In the genomic region with DNA sequence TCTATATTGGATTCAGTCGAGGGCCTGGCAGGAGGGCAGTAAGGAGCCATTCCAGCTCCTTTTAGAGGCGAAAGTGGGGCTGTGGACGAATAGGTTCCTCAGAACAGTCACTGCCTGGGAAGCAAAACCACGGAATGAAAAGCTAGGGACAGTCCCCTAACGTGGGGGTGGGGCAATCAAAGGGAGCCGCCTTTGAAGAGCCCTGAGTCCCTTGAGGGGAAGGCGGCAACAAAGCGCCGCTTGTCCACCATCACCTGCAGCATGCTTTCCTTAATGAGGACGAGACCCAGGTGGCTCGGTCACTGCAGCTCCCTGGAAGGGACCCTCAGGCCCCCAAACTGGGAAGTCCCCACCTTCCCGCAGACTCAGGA, we compare ENCODE assay signal across 11 cellular contexts.
DNase-seq lines count a peak whose midpoint lies in the region; ATAC-seq and TF ChIP-seq lines count a peak whose summit lies in the region.
"Had no signal": no experiment of that assay in that cellular context is flagged by ENCODE, and none has a peak within 500 bp of the region (broad histone marks: within the 10 kb centered on the region; RNA-seq: fewer than 3 reads in every experiment).

No MANE protein-coding gene starts in this region.

- H2AFZ ChIP-seq in IMR-90 (replicated peaks; ENCODE audit: low read length, poor library complexity), result no peak overlapping the region

- H3K27me3 ChIP-seq in IMR-90 (ENCODE audit: control insufficient read depth, insufficient read depth, low read length) (no peaks in the 10 kb centered on the region), skeletal muscle tissue (ENCODE audit: control insufficient read depth in 3 of 3, insufficient read depth in 3 of 3, low read length in 3 of 3) (no peaks in the 10 kb centered on the region), WERI-Rb-1 (ENCODE audit: insufficient read depth, low read depth, severe bottlenecking) (no peaks in the 10 kb centered on the region)

- peaks cover 32% of the 10 kb centered on the region for H3K27me3 Mint-ChIP-seq in activated CD4-positive, alpha-beta T cell treated with anti-CD3 and anti-CD28 coated beads for 36 hours

- peak overlapping the region; percentile 82 for H4K91ac ChIP-seq in IMR-90 (ENCODE audit: insufficient read depth, low read depth, low read length)

- peak overlapping the region; percentile 39; the same call in 1 of the 2 replicates for H3K23ac ChIP-seq in IMR-90 (ENCODE audit: low read depth, low read length)

- no peak for TF ChIP-seq POLR2A in IMR-90 (IDR thresholded peaks at IDR 0.05; ENCODE audit: low read depth, low read length)

- WGBS in IMR-90 (ENCODE audit: extremely low coverage in 2 of 2, insufficient read length in 1 of 2), 2 experiments, result 27% methylated on average over 3 of the region's 12 CpGs; no CpG with 5 or more reads in 1 of the 2 experiments

- peak overlapping the region; percentile 33 for H2BK5ac ChIP-seq in IMR-90 (ENCODE audit: low read depth, low read length, poor library complexity, severe bottlenecking)

- BruUV-seq in IMR-90 (replicated peaks; lab: Mats Ljungman, UMichigan), result no TSS peak

- no peaks in the 10 kb centered on the region for H3K79me1 ChIP-seq in IMR-90 (ENCODE audit: low read depth in 1 of 2, low read length in 2 of 2)

- peak overlapping the region; percentile 48; the same call in 1 of the 2 replicates for H3K4me2 ChIP-seq in IMR-90 (ENCODE audit: low read depth, low read length)

- intact Hi-C loops in IMR-90 (cut with micrococcal nuclease), result no loop called here
- intact Hi-C loops in activated CD4-positive, alpha-beta T cell treated with anti-CD3 and anti-CD28 coated beads for 36 hours (cut with DNase I, micrococcal nuclease), result no loop called here

- H3K4me3 Mint-ChIP-seq in activated CD4-positive, alpha-beta T cell treated with anti-CD3 and anti-CD28 coated beads for 36 hours, result no peak overlapping the region

- H3K4me1 ChIP-seq in IMR-90 (ENCODE audit: control insufficient read depth, insufficient read depth, low read length) (peaks cover 45% of the 10 kb centered on the region), skeletal muscle tissue (ENCODE audit: control insufficient read depth in 3 of 3, insufficient read depth in 3 of 3, low read length in 3 of 3) (peaks cover 76 to 92% (median 88%) of the 10 kb centered on the region in 3 donors)

- peak overlapping the region; percentile 77 for H3K4ac ChIP-seq in IMR-90 (ENCODE audit: low read depth, low read length)

- no peaks in the 10 kb centered on the region; the same call in 1 of the 2 replicates for H4K20me1 ChIP-seq in IMR-90 (ENCODE audit: insufficient read depth, low read length)

- dilution Hi-C loops in IMR-90 (cut with HindIII; ENCODE audit: low sequenced_read_pairs, unreplicated experiment), result no loop called here

- peak overlapping the region; percentile 40; the same call in 1 of the 2 replicates for H3K9ac ChIP-seq in IMR-90 (ENCODE audit: low read depth, low read length)
- H3K9ac ChIP-seq in skeletal muscle tissue (ENCODE audit: low read depth in 1 of 3, low read length in 3 of 3), result peak overlapping the region in 2 of 3 donors; percentile 8 to 76

- no peaks in the 10 kb centered on the region for H3K9me3 ChIP-seq in IMR-90 (ENCODE audit: control insufficient read depth, insufficient read depth, low read length)
- H3K9me3 ChIP-seq in skeletal muscle tissue (ENCODE audit: control insufficient read depth in 3 of 3, low read length in 3 of 3), result no peaks in the 10 kb centered on the region
- H3K9me3 ChIP-seq in WERI-Rb-1 (ENCODE audit: severe bottlenecking), result no peaks in the 10 kb centered on the region

- H2BK20ac ChIP-seq in IMR-90 (ENCODE audit: low read depth, low read length), result peak overlapping the region; percentile 80

- H3K18ac ChIP-seq in IMR-90 (ENCODE audit: low read depth, low read length), result peak overlapping the region; percentile 78

- in situ Hi-C loops in IMR-90 (cut with MboI; ENCODE audit: low sequenced_read_pairs), result no loop called here

- no peaks in the 10 kb centered on the region for H3K9me3 Mint-ChIP-seq in activated CD4-positive, alpha-beta T cell treated with anti-CD3 and anti-CD28 coated beads for 36 hours (ENCODE audit: low read depth)

- peak overlapping the region; percentile 57; the same call in 1 of the 2 replicates for H3K56ac ChIP-seq in IMR-90 (ENCODE audit: extremely low read depth, insufficient read depth, low read length)

- ATAC-seq in IMR-90 (ENCODE audit: low read depth), result no peak
- ATAC-seq in activated CD4-positive, alpha-beta T cell treated with anti-CD3 and anti-CD28 coated beads for 36 hours, result no peak

- peaks cover 9% of the 10 kb centered on the region for H3K4me1 Mint-ChIP-seq in activated CD4-positive, alpha-beta T cell treated with anti-CD3 and anti-CD28 coated beads for 36 hours

- H2AK5ac ChIP-seq in IMR-90 (ENCODE audit: low read depth, low read length), result peak overlapping the region; percentile 96

- H3K27ac Mint-ChIP-seq in activated CD4-positive, alpha-beta T cell treated with anti-CD3 and anti-CD28 coated beads for 36 hours, result no peak overlapping the region

- H3K9me1 ChIP-seq in IMR-90 (ENCODE audit: insufficient read depth, low read length), result peaks cover 34% of the 10 kb centered on the region

- H2BK120ac ChIP-seq in IMR-90 (ENCODE audit: low read depth, low read length), result peak overlapping the region; percentile 86

- CTCF ChIA-PET in IMR-90 (lab: Yijun Ruan, JAX), result no interaction called here
- CTCF ChIA-PET in activated CD4-positive, alpha-beta T cell treated with anti-CD3 and anti-CD28 coated beads for 36 hours (lab: Charles Lee), result no interaction called here

- peak overlapping the region; percentile 71; the same call in 2 of the 3 replicates for H2BK15ac ChIP-seq in IMR-90 (ENCODE audit: low read depth, low read length)

- no peak for DNase-seq in IMR-90
- DNase-seq in NCI-H748 treated with DMSO at 0.1 percent for 48 hours (lab: John Stamatoyannopoulos, UW), result peak; percentile 78
- peak; percentile 68 for DNase-seq in islet precursor cell
- DNase-seq in globus pallidus (ENCODE audit: low spot score), result no peak
- no peak for DNase-seq in pons (ENCODE audit: low spot score)
- DNase-seq in activated CD4-positive, alpha-beta T cell treated with anti-CD3 and anti-CD28 coated beads for 36 hours, result no peak
- DNase-seq in WERI-Rb-1, result no peak
- DNase-seq: activated T-cell treated with anti-CD3 and anti-CD28 coated beads for 4 hours, cerebellar nuclear complex, NCI-H524 treated with DMSO at 0.1 percent for 48 hours had no signal

- TF ChIP-seq RAD21 in IMR-90 (IDR thresholded peaks at IDR 0.05; ENCODE audit: low read length), result no peak

- no peaks in the 10 kb centered on the region for H3K36me3 Mint-ChIP-seq in activated CD4-positive, alpha-beta T cell treated with anti-CD3 and anti-CD28 coated beads for 36 hours (ENCODE audit: low read depth)

- POLR2A ChIA-PET in IMR-90 (lab: Charles Lee; ENCODE audit: unreplicated experiment), result no interaction called here
- POLR2A ChIA-PET in activated CD4-positive, alpha-beta T cell treated with anti-CD3 and anti-CD28 coated beads for 36 hours (lab: Charles Lee), result interaction anchor here (0.5 kb wide), 1 partner anchor 81 kb away, joined by 3 read pairs; no protein-coding TSS in a partner anchor

- no peak overlapping the region for H3K4me3 ChIP-seq in IMR-90 (ENCODE audit: insufficient read depth, low read depth, low read length)
- no peak overlapping the region for H3K4me3 ChIP-seq in skeletal muscle tissue (ENCODE audit: low read length in 3 of 3)
- no peak overlapping the region for H3K4me3 ChIP-seq in WERI-Rb-1 (ENCODE audit: low read depth, low read length)

- H3K27ac ChIP-seq in IMR-90 (ENCODE audit: insufficient read depth, low read length) (peak overlapping the region; percentile 61), skeletal muscle tissue (ENCODE audit: low read depth, low read length) (peak overlapping the region; percentile 2), WERI-Rb-1 (no peak overlapping the region)

- H4K8ac ChIP-seq in IMR-90 (ENCODE audit: low read depth in 2 of 2, low read length in 2 of 2), result peak overlapping the region; percentile 16 to 46; a peak in 2 of 4 replicates

- H2AK9ac ChIP-seq in IMR-90 (replicated peaks; ENCODE audit: low read depth, low read length, poor library complexity), result peak overlapping the region; percentile 68

- TF ChIP-seq CTCF in IMR-90 (conservative IDR thresholded peaks at IDR 0.05; ENCODE audit: low read depth, low read length) (no peak), WERI-Rb-1 (IDR thresholded peaks at IDR 0.05; ENCODE audit: low read depth, low read length) (no peak)

- H3K36me3 ChIP-seq in IMR-90 (ENCODE audit: control insufficient read depth, insufficient read depth, low read length) (no peaks in the 10 kb centered on the region), skeletal muscle tissue (ENCODE audit: control insufficient read depth in 3 of 3, insufficient read depth in 3 of 3, low read length in 3 of 3) (no peaks in the 10 kb centered on the region), WERI-Rb-1 (no peaks in the 10 kb centered on the region)

- peak overlapping the region; percentile 54; the same call in 1 of the 2 replicates for H3K14ac ChIP-seq in IMR-90 (replicated peaks; ENCODE audit: low read depth, low read length)

- peak overlapping the region; percentile 73 for H4K5ac ChIP-seq in IMR-90 (ENCODE audit: low read depth, low read length)

TF ChIP-seq in IMR-90, 13 proteins besides CTCF, POLR2A, EP300 and RAD21:
- no peak for TF ChIP-seq FOS (IDR thresholded peaks at IDR 0.05; ENCODE audit: low read depth, low read length)
- no peak for TF ChIP-seq CHD1 (IDR thresholded peaks at IDR 0.05; ENCODE audit: low read depth, low read length)
- no peak for TF ChIP-seq NFE2L2 (IDR thresholded peaks at IDR 0.05; ENCODE audit: low read depth, low read length)
- TF ChIP-seq CEBPB (IDR thresholded peaks at IDR 0.05; ENCODE audit: low read depth, low read length), result no peak
- no peak for TF ChIP-seq BHLHE40 (IDR thresholded peaks at IDR 0.05; ENCODE audit: low read depth, low read length)
- TF ChIP-seq MXI1 (IDR thresholded peaks at IDR 0.05; ENCODE audit: borderline replicate concordance, low read depth, low read length), result no peak
- no peak for TF ChIP-seq RCOR1 (IDR thresholded peaks at IDR 0.05; ENCODE audit: insufficient replicate concordance, low read length)
- TF ChIP-seq, protein P1, sequence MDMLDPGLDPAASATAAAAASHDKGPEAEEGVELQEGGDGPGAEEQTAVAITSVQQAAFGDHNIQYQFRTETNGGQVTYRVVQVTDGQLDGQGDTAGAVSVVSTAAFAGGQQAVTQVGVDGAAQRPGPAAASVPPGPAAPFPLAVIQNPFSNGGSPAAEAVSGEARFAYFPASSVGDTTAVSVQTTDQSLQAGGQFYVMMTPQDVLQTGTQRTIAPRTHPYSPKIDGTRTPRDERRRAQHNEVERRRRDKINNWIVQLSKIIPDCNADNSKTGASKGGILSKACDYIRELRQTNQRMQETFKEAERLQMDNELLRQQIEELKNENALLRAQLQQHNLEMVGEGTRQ (IDR thresholded peaks at IDR 0.05; ENCODE audit: low read depth, low read length), result no peak
- no peak for TF ChIP-seq MAZ (IDR thresholded peaks at IDR 0.05; ENCODE audit: borderline replicate concordance, low read depth, low read length)

Comparison
In these comparisons a context has a peak if more than half of its experiments do, and no peak if none do; other contexts are left out.
1. DNase-seq: peak in NCI-H748 treated with DMSO at 0.1 percent for 48 hours (single experiment) and islet precursor cell (single experiment); none in IMR-90 (single experiment), globus pallidus (single experiment), pons (single experiment), activated CD4-positive, alpha-beta T cell treated with anti-CD3 and anti-CD28 coated beads for 36 hours (single experiment) and WERI-Rb-1 (single experiment).